Comparison of ENCODE assay signal across 16 cellular contexts in genomic region chr7:90222811-90223725, GRCh38. TPM values are rescaled to one million over a fixed set of nuclear protein-coding genes. Genes with fewer than 3 reads are reported as not detected.
DNase-seq lines count a peak whose midpoint lies in the region; ATAC-seq, FAIRE-seq and TF ChIP-seq lines count a peak whose summit lies in the region.
"Had no signal": no experiment of that assay in that cellular context is flagged by ENCODE, and none has a peak within 500 bp of the region (broad histone marks: within the 10 kb centered on the region; RNA-seq: fewer than 3 reads in every experiment).

No MANE protein-coding gene starts in this region.

- peak; percentile 41 for FAIRE-seq in H54 (lab: Jason Lieb, UNC)

- H3K4me3 ChIP-seq in RWPE2 (ENCODE audit: severe bottlenecking) (no peak overlapping the region), sigmoid colon (no peak overlapping the region)
- H3K4me3 ChIP-seq: dorsolateral prefrontal cortex, tibial artery had no signal

- WGBS in sigmoid colon, 2 donors, result 89 to 93% methylated on average over 5 of the region's 5 CpGs

- H3K27me3 Mint-ChIP-seq in activated T-cell treated with anti-CD3 and anti-CD28 coated beads, Interleukin-2, amount 50 U/mL, for 4 hours (ENCODE audit: low read depth), result peaks cover 28% of the 10 kb centered on the region

- H3K4me1 ChIP-seq in RWPE2 (ENCODE audit: insufficient read depth, poor library complexity, severe bottlenecking), result no peaks in the 10 kb centered on the region
- H3K4me1 ChIP-seq in sigmoid colon, result no peaks in the 10 kb centered on the region
- H3K4me1 ChIP-seq: tibial artery had no signal

- TF ChIP-seq CTCF in RWPE2 (IDR thresholded peaks at IDR 0.05; ENCODE audit: poor library complexity, severe bottlenecking) (no peak), sigmoid colon (IDR thresholded peaks at IDR 0.05) (no peak)

- no peaks in the 10 kb centered on the region for H3K36me3 Mint-ChIP-seq in activated T-cell treated with anti-CD3 and anti-CD28 coated beads, Interleukin-2, amount 50 U/mL, for 4 hours (ENCODE audit: insufficient read depth)
- H3K36me3 Mint-ChIP-seq: activated naive CD8-positive, alpha-beta T cell; naive B cell had no signal

- H3K9me3 Mint-ChIP-seq in activated T-cell treated with anti-CD3 and anti-CD28 coated beads, Interleukin-2, amount 50 U/mL, for 4 hours, result no peaks in the 10 kb centered on the region

- TF ChIP-seq POLR2A in H54 (IDR thresholded peaks at IDR 0.05; ENCODE audit: low read depth, low read length) (no peak), sigmoid colon (IDR thresholded peaks at IDR 0.05) (no peak)

- 0 out of 3 replicates have a peak, but pooled peaks have one; percentile 21 for ATAC-seq in RWPE2 (ENCODE audit: low read depth)
- ATAC-seq in activated T-cell treated with anti-CD3 and anti-CD28 coated beads, Interleukin-2, amount 50 U/mL, for 4 hours, result no peak

- intact Hi-C loops in sigmoid colon (cut with DNase I), result no loop called here

- no peak overlapping the region for H3K4me3 Mint-ChIP-seq in activated T-cell treated with anti-CD3 and anti-CD28 coated beads, Interleukin-2, amount 50 U/mL, for 4 hours
- H3K4me3 Mint-ChIP-seq: activated naive CD8-positive, alpha-beta T cell; naive B cell had no signal

- no peak overlapping the region for H3K27ac ChIP-seq in RWPE2 (ENCODE audit: poor library complexity, severe bottlenecking)
- peak overlapping the region; percentile 48 to 62 (median 56) for H3K27ac ChIP-seq in sigmoid colon
- no peak overlapping the region for H3K27ac ChIP-seq in substantia nigra (ENCODE audit: low read depth, low read length, poor library complexity, severe bottlenecking)

- DNase-seq in H54 (ENCODE audit: insufficient read length, low spot score), result no peak
- no peak for DNase-seq in RWPE2 (ENCODE audit: low spot score)
- peak; percentile 6 for DNase-seq in glomerular visceral epithelial cell (ENCODE audit: extremely low spot score)
- peak; percentile 86 for DNase-seq in sigmoid colon
- no peak for DNase-seq in substantia nigra (lab: John Stamatoyannopoulos, UW)
- DNase-seq in activated T-cell treated with anti-CD3 and anti-CD28 coated beads, Interleukin-2, amount 50 U/mL, for 4 hours, result no peak
- no peak for DNase-seq in NCI-H1694 treated with DMSO at 0.1 percent for 48 hours (lab: John Stamatoyannopoulos, UW)
- no peak for DNase-seq in retina
- DNase-seq: activated CD8-positive, alpha-beta memory T cell treated with anti-CD3 and anti-CD28 coated beads for 24 hours; DMS79 treated with DMSO at 0.1 percent for 48 hours; KG1; naive B cell; stimulated activated CD4-positive, alpha-beta T cell treated with anti-CD3 and anti-CD28 coated beads, Interleukin-2, amount 100 ng/mL, for 48 hours had no signal

- H3K27me3 ChIP-seq in RWPE2 (ENCODE audit: insufficient read depth, poor library complexity, severe bottlenecking), result no peaks in the 10 kb centered on the region
- no peaks in the 10 kb centered on the region for H3K27me3 ChIP-seq in sigmoid colon
- H3K27me3 ChIP-seq: dorsolateral prefrontal cortex, tibial artery had no signal

- H3K9me3 ChIP-seq in RWPE2 (ENCODE audit: severe bottlenecking) (no peaks in the 10 kb centered on the region), sigmoid colon (no peaks in the 10 kb centered on the region)
- H3K9me3 ChIP-seq: tibial artery had no signal

- TF ChIP-seq EP300 in sigmoid colon (IDR thresholded peaks at IDR 0.05), result peak in 1 of 4 donors; percentile 19

- no peaks in the 10 kb centered on the region for H3K4me1 Mint-ChIP-seq in activated T-cell treated with anti-CD3 and anti-CD28 coated beads, Interleukin-2, amount 50 U/mL, for 4 hours (ENCODE audit: low read depth)
- H3K4me1 Mint-ChIP-seq: naive B cell had no signal

- H3K36me3 ChIP-seq in RWPE2 (ENCODE audit: low read depth) (no peaks in the 10 kb centered on the region), sigmoid colon (peaks cover 0 to 15% (median 0%) of the 10 kb centered on the region in 4 donors)

RNA-seq across cellular contexts. Expression of gene STEAP2, which starts 11.5 kb away (rescaled TPM):
- 10 to 100 TPM; 22.5 to 32.1 (median 27.6) TPM for total RNA-seq in sigmoid colon
- 1 to 10 TPM; 1.4 to 7.4 (median 2.4) TPM for polyA plus RNA-seq in sigmoid colon
- under 1 TPM in 2 of 3 donors, not detected in 1; 0.08 to 0.14 TPM for total RNA-seq in activated T-cell treated with anti-CD3 and anti-CD28 coated beads, Interleukin-2, amount 50 U/mL, for 4 hours

RNA-seq across cellular contexts. Expression of gene CFAP69, which starts 21.9 kb away (rescaled TPM):
- total RNA-seq in sigmoid colon, result 10 to 100 TPM in 1 of 4 donors, 1 to 10 TPM in 3; 4.9 to 23.5 (median 7.0) TPM
- 1 to 10 TPM; 1.0 to 2.1 (median 1.2) TPM for polyA plus RNA-seq in sigmoid colon
- total RNA-seq in activated T-cell treated with anti-CD3 and anti-CD28 coated beads, Interleukin-2, amount 50 U/mL, for 4 hours, result under 1 TPM in 1 of 3 donors, not detected in 2; 0.20 TPM

Comparison
In these comparisons a context has a peak if more than half of its experiments do, and no peak if none do; other contexts are left out.
1. DNase-seq: peak in glomerular visceral epithelial cell (single experiment) and sigmoid colon (single experiment); none in H54 (single experiment), RWPE2 (single experiment), substantia nigra (0 of 49), activated T-cell treated with anti-CD3 and anti-CD28 coated beads, Interleukin-2, amount 50 U/mL, for 4 hours (single experiment), NCI-H1694 treated with DMSO at 0.1 percent for 48 hours (single experiment) and retina (single experiment).
2. H3K27ac ChIP-seq: peak in sigmoid colon (4 of 4); none in RWPE2 (single experiment) and substantia nigra (single experiment).
3. RNA of gene STEAP2, which starts 11.5 kb away (total RNA-seq): 22.5 to 32.1 TPM in sigmoid colon; 0.08 to 0.14 TPM in activated T-cell treated with anti-CD3 and anti-CD28 coated beads, Interleukin-2, amount 50 U/mL, for 4 hours; every median in the first group is over 10 times any median in the second.
4. RNA of gene CFAP69, which starts 21.9 kb away (total RNA-seq): 4.9 to 23.5 TPM in sigmoid colon; 0.20 TPM in activated T-cell treated with anti-CD3 and anti-CD28 coated beads, Interleukin-2, amount 50 U/mL, for 4 hours; every median in the first group is over 4 times any median in the second.